Comparison of ENCODE assay signal across 11 cellular contexts in genomic region chr1:214548988-214549387, GRCh38. TPM values are rescaled to one million over a fixed set of nuclear protein-coding genes. Genes with fewer than 3 reads are reported as not detected.
DNase-seq lines count a peak whose midpoint lies in the region; ATAC-seq and TF ChIP-seq lines count a peak whose summit lies in the region.
"Had no signal": no experiment of that assay in that cellular context is flagged by ENCODE, and none has a peak within 500 bp of the region (broad histone marks: within the 10 kb centered on the region; RNA-seq: fewer than 3 reads in every experiment).

No MANE protein-coding gene starts in this region.

- no peaks in the 10 kb centered on the region for H3K4me1 ChIP-seq in esophagus (ENCODE audit: control insufficient read depth in 2 of 2, insufficient read depth in 2 of 2, low read length in 1 of 2)

- WGBS in esophagus, 2 donors = 25 to 48% methylated on average over 2 of the region's 2 CpGs

- no peak for TF ChIP-seq CTCF in nephron (IDR thresholded peaks at IDR 0.05; ENCODE audit: unreplicated experiment in 3 of 3)

- peaks cover 32% of the 10 kb centered on the region for H3K36me3 ChIP-seq in MG63
- H3K36me3 ChIP-seq in esophagus (ENCODE audit: control insufficient read depth in 2 of 2, insufficient read depth in 2 of 2, low read length in 1 of 2) = no peaks in the 10 kb centered on the region
- peaks cover 2% of the 10 kb centered on the region; the same call in 1 of the 2 replicates for H3K36me3 ChIP-seq in H7 (replicated peaks; ENCODE audit: control insufficient read depth, insufficient read depth, low read length)

- no peak for ATAC-seq in GM18907 (IDR thresholded peaks at IDR 0.05; ENCODE audit: unreplicated experiment)

- H3K27ac Mint-ChIP-seq in nephron = peak overlapping the region in 2 of 3 experiments; percentile 91 to 99

- no peaks in the 10 kb centered on the region for H3K9me3 Mint-ChIP-seq in nephron
- H3K9me3 Mint-ChIP-seq: central memory CD8-positive, alpha-beta T cell had no signal

- no peaks in the 10 kb centered on the region for H3K9me3 ChIP-seq in MG63
- no peaks in the 10 kb centered on the region for H3K9me3 ChIP-seq in esophagus (ENCODE audit: control insufficient read depth in 2 of 2, insufficient read depth in 1 of 2, low read depth in 1 of 2, low read length in 1 of 2)

- DNase-seq in Ammon's horn (ENCODE audit: low spot score) = peak; percentile 52
- DNase-seq in MG63 = peak; percentile 47
- DNase-seq in HuH-7.5 (ENCODE audit: low spot score) = no peak
- DNase-seq in NCI-H226 = no peak
- DNase-seq in H7 = no peak
- DNase-seq: DMS79, NCI-H1048 had no signal

- H3K4me3 ChIP-seq in MG63 (peak overlapping the region; percentile 99), esophagus (ENCODE audit: low read depth in 1 of 2, low read length in 2 of 2) (peak overlapping the region; percentile 3 to 77), H7 (ENCODE audit: insufficient read depth, low read depth, low read length) (no peak overlapping the region)

- peaks cover 7% of the 10 kb centered on the region for H3K36me3 Mint-ChIP-seq in nephron (ENCODE audit: low read depth)

- H3K4me3 Mint-ChIP-seq in nephron = peak overlapping the region; percentile 85 to 94 (median 88)
- H3K4me3 Mint-ChIP-seq: central memory CD8-positive, alpha-beta T cell had no signal

- H3K27me3 Mint-ChIP-seq in nephron (ENCODE audit: low read depth) = peaks cover 11% of the 10 kb centered on the region

- H3K4me1 Mint-ChIP-seq in nephron = peaks cover 50% of the 10 kb centered on the region
- H3K4me1 Mint-ChIP-seq: central memory CD8-positive, alpha-beta T cell had no signal

- H3K27me3 ChIP-seq in MG63 = no peaks in the 10 kb centered on the region
- no peaks in the 10 kb centered on the region for H3K27me3 ChIP-seq in esophagus (ENCODE audit: control insufficient read depth in 1 of 2, insufficient read depth in 2 of 2, low read length in 2 of 2)
- no peaks in the 10 kb centered on the region for H3K27me3 ChIP-seq in H7 (ENCODE audit: control insufficient read depth, insufficient read depth, low read length)

- peak overlapping the region in 1 of 2 donors; percentile 6 for H3K27ac ChIP-seq in esophagus (ENCODE audit: low read depth in 2 of 2, low read length in 1 of 2)

RNA-seq across cellular contexts. Expression of gene PTPN14, which starts 2.4 kb away (rescaled TPM):
- 41.3 and 45.2 TPM in 2 replicates for total RNA-seq in MG63 (2014; rRNA removed; shearing (Covaris generic); ENCODE audit: low replicate concordance)
- polyA plus RNA-seq in esophagus = 1 to 10 TPM; 2.4 to 4.1 TPM
- 15.7 and 21.3 TPM in 2 replicates for total RNA-seq in H7 (2014; rRNA removed; shearing (Covaris generic))

RNA-seq across cellular contexts. Expression of gene CENPF, which starts 54.0 kb away (rescaled TPM):
- 43.0 and 64.5 TPM in 2 replicates for total RNA-seq in MG63 (2014; rRNA removed; shearing (Covaris generic); ENCODE audit: low replicate concordance)
- 10 to 100 TPM in 1 of 2 donors, 1 to 10 TPM in 1; 7.0 to 15.9 TPM for polyA plus RNA-seq in esophagus
- total RNA-seq in H7 (2014; rRNA removed; shearing (Covaris generic)) = 76.7 and 167 TPM in 2 replicates

Comparison
In these comparisons a context has a peak if more than half of its experiments do, and no peak if none do; other contexts are left out.
1. DNase-seq: peak in Ammon's horn (single experiment) and MG63 (single experiment); none in HuH-7.5 (single experiment), NCI-H226 (single experiment) and H7 (single experiment).